In the genomic region with DNA sequence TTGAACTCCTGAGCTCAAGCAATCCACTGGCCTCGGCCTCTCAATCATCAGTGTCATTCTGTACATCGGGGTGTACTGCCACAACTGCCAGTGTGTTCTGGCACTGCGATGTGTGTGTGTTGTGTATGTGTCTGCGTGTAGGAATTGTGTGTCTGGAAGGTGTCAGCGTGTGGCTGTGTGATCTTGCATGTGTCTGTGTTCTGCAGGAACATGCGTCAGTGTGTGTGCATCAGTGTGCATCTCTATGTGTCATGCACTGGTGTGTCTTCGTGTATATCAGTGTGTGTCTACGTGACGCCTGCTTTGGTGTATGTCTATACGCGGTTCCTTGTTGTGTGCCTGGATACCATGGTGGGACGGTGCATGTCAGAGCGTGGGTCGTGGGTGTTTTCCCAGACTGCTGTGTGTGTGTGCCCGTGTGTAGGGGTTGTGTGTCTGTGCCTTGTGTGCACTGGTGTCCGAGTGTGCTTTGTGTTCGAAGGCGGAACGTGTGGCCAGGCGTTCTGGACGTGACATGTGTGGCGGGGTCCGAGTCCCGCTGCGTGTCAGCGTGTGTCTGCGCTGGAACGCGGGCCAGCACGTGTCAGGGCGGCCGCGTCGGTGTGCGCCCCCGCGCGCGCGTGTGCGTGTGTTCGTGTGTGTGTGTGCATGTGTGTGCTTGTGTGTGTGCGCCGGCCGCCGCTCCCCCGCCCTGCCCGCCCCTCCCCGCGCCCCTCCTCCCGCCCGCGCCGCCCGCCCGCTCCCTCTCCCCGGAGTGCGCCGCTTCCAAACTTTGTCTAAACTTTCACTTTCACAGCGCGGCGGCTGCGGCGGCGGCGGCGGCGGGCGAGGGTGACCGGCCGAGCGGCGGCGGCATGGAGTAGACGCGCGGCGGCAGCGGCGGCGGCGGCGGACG, we compare ENCODE assay signal across 2 cellular contexts.
TF ChIP-seq lines count a peak whose summit lies in the region.

NFIX (plus strand) TSS at position 775 of the 895 bp plus-strand sequence. CDS start 363 bp downstream, outside the sequence.

TF ChIP-seq in HEK293, 187 proteins besides CTCF, POLR2A, EP300 and RAD21 (continued from another document and continues in another):
- no peak for TF ChIP-seq PRDM6 (tag by site-specific recombination; IDR thresholded peaks at IDR 0.05)
- no peak for TF ChIP-seq ZNF211 (tag by site-specific recombination; IDR thresholded peaks at IDR 0.05; ENCODE audit: low read depth)
- TF ChIP-seq ZNF19 (tag by site-specific recombination; IDR thresholded peaks at IDR 0.05; ENCODE audit: low read depth): no peak
- TF ChIP-seq TSHZ1 (tag by site-specific recombination; IDR thresholded peaks at IDR 0.05; ENCODE audit: borderline replicate concordance): no peak
- TF ChIP-seq ZNF521 (tag by site-specific recombination; IDR thresholded peaks at IDR 0.05): no peak
- TF ChIP-seq, protein P1, sequence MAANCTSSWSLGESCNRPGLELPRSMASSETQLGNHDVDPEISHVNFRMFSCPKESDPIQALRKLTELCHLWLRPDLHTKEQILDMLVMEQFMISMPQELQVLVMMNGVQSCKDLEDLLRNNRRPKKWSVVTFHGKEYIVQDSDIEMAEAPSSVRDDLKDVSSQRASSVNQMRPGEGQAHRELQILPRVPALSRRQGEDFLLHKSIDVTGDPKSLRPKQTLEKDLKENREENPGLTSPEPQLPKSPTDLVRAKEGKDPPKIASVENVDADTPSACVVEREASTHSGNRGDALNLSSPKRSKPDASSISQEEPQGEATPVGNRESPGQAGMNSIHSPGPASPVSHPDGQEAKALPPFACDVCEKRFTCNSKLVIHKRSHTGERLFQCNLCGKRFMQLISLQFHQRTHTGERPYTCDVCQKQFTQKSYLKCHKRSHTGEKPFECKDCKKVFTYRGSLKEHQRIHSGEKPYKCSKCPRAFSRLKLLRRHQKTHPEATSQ (tag by site-specific recombination; IDR thresholded peaks at IDR 0.05): peak; percentile 92
- no peak for TF ChIP-seq ZBTB6 (tag by site-specific recombination; IDR thresholded peaks at IDR 0.05)
- TF ChIP-seq, protein P2, sequence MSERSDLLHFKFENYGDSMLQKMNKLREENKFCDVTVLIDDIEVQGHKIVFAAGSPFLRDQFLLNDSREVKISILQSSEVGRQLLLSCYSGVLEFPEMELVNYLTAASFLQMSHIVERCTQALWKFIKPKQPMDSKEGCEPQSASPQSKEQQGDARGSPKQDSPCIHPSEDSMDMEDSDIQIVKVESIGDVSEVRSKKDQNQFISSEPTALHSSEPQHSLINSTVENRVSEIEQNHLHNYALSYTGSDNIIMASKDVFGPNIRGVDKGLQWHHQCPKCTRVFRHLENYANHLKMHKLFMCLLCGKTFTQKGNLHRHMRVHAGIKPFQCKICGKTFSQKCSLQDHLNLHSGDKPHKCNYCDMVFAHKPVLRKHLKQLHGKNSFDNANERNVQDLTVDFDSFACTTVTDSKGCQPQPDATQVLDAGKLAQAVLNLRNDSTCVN (tag by site-specific recombination; optimal IDR thresholded peaks at IDR 0.05): peak; percentile 94
- TF ChIP-seq ZNF600 (tag by site-specific recombination; IDR thresholded peaks at IDR 0.05): peak; percentile 99

TF ChIP-seq in K562, 482 proteins besides CTCF, POLR2A, EP300 and RAD21 (continued from another document):
- TF ChIP-seq, protein P3, sequence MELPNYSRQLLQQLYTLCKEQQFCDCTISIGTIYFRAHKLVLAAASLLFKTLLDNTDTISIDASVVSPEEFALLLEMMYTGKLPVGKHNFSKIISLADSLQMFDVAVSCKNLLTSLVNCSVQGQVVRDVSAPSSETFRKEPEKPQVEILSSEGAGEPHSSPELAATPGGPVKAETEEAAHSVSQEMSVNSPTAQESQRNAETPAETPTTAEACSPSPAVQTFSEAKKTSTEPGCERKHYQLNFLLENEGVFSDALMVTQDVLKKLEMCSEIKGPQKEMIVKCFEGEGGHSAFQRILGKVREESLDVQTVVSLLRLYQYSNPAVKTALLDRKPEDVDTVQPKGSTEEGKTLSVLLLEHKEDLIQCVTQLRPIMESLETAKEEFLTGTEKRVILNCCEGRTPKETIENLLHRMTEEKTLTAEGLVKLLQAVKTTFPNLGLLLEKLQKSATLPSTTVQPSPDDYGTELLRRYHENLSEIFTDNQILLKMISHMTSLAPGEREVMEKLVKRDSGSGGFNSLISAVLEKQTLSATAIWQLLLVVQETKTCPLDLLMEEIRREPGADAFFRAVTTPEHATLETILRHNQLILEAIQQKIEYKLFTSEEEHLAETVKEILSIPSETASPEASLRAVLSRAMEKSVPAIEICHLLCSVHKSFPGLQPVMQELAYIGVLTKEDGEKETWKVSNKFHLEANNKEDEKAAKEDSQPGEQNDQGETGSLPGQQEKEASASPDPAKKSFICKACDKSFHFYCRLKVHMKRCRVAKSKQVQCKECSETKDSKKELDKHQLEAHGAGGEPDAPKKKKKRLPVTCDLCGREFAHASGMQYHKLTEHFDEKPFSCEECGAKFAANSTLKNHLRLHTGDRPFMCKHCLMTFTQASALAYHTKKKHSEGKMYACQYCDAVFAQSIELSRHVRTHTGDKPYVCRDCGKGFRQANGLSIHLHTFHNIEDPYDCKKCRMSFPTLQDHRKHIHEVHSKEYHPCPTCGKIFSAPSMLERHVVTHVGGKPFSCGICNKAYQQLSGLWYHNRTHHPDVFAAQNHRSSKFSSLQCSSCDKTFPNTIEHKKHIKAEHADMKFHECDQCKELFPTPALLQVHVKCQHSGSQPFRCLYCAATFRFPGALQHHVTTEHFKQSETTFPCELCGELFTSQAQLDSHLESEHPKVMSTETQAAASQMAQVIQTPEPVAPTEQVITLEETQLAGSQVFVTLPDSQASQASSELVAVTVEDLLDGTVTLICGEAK (IDR thresholded peaks at IDR 0.05): peak; percentile 70
- TF ChIP-seq, protein P3 (CRISPR knock-in tag; IDR thresholded peaks at IDR 0.05): no peak
- TF ChIP-seq FOS (IDR thresholded peaks at IDR 0.05; ENCODE audit: extremely low read depth, insufficient read length) (no peak), FOXP1 (CRISPR knock-in tag; IDR thresholded peaks at IDR 0.05) (peak; percentile 50; the same call in 1 of the 2 replicates), ZNF274 (IDR thresholded peaks at IDR 0.05; ENCODE audit: borderline replicate concordance, low read depth, low read length) (no peak), HDGF (IDR thresholded peaks at IDR 0.05) (0 out of 2 replicates have a peak, but pooled peaks have one; percentile 87), ZC3H11A (IDR thresholded peaks at IDR 0.05; ENCODE audit: low read depth, low read length) (no peak), TAF1 (IDR thresholded peaks at IDR 0.05; ENCODE audit: control insufficient read depth, extremely low read depth, insufficient read depth, low read length, severe bottlenecking) (no peak), HEY1 (CRISPR knock-in tag; IDR thresholded peaks at IDR 0.05; ENCODE audit: borderline replicate concordance) (no peak), NR2C2 (CRISPR knock-in tag; IDR thresholded peaks at IDR 0.05) (0 out of 2 replicates have a peak, but pooled peaks have one; percentile 28), NR2C2 (tag; IDR thresholded peaks at IDR 0.05) (no peak), CBFB (CRISPR knock-in tag; IDR thresholded peaks at IDR 0.05) (peak; percentile 47; the same call in 1 of the 2 replicates), ZBTB7A (IDR thresholded peaks at IDR 0.05; ENCODE audit: borderline replicate concordance, control insufficient read depth, low read depth, low read length) (peak; percentile 33; the same call in 1 of the 2 replicates), ZNF41 (CRISPR knock-in tag; conservative IDR thresholded peaks at IDR 0.05) (no peak), KDM1A (IDR thresholded peaks at IDR 0.05) (peak in 1 of 2 experiments; percentile 63; a peak in 2 of 4 replicates), MLLT1 (IDR thresholded peaks at IDR 0.05) (peak; percentile 25 to 59; a peak in 1 of 4 replicates)
TF ChIP-seq in K562: peak in this region for 74.
